Comparison of ENCODE assay signal across 8 cellular contexts in genomic region chr5:147223951-147224791, GRCh38. TPM values are rescaled to one million over a fixed set of nuclear protein-coding genes. Genes with fewer than 3 reads are reported as not detected.
DNase-seq lines count a peak whose midpoint lies in the region; TF ChIP-seq lines count a peak whose summit lies in the region.

No MANE protein-coding gene starts in this region.

- H2BK12ac ChIP-seq in mesenchymal stem cell (ENCODE audit: low read length in 2 of 2): no peak overlapping the region

- H3K36me3 ChIP-seq in mesenchymal stem cell (ENCODE audit: control insufficient read depth in 1 of 2, insufficient read depth in 2 of 2, low read depth in 1 of 2, low read length in 2 of 2): no peaks in the 10 kb centered on the region

- intact Hi-C loops in activated CD4-positive, alpha-beta memory T cell treated with anti-CD3 and anti-CD28 coated beads for 36 hours (cut with micrococcal nuclease): loop anchor here (5.0 kb wide), 1 partner anchor 353 kb away; no protein-coding TSS in a partner anchor

- H3K4me3 ChIP-seq in mesenchymal stem cell (ENCODE audit: insufficient read depth in 1 of 2, low read depth in 1 of 2, low read length in 2 of 2): no peak overlapping the region

- no peaks in the 10 kb centered on the region for H3K9me3 Mint-ChIP-seq in T-helper 2 cell treated with Interferon-gamma antibody and Interleukin-4, amounts not matched to agents 5 μg/mL and 100 μg/mL, for 36 hours
- H3K9me3 Mint-ChIP-seq in activated CD4-positive, alpha-beta memory T cell treated with anti-CD3 and anti-CD28 coated beads for 36 hours: peaks cover 4% of the 10 kb centered on the region

- H3K4me2 ChIP-seq in mesenchymal stem cell (ENCODE audit: low read length, poor library complexity, severe bottlenecking): no peak overlapping the region

- no peak overlapping the region for H2BK5ac ChIP-seq in mesenchymal stem cell (ENCODE audit: low read depth, low read length, poor library complexity, severe bottlenecking)

- no peak overlapping the region for H3K14ac ChIP-seq in mesenchymal stem cell (ENCODE audit: low read length in 2 of 2)

- H3K23ac ChIP-seq in mesenchymal stem cell (ENCODE audit: low read length in 2 of 2): no peak overlapping the region

- H4K8ac ChIP-seq in mesenchymal stem cell (ENCODE audit: low read length): no peak overlapping the region

- DNase-seq in Daoy (ENCODE audit: low read depth) (peak; percentile 51), HEK293T (ENCODE audit: extremely low spot score) (peak; percentile 26), NCI-H82 (lab: John Stamatoyannopoulos, UW) (peak; percentile 73), dedifferentiated amniotic fluid mesenchymal stem cell (ENCODE audit: extremely low spot score) (peak; percentile 72), mesenchymal stem cell (peak; percentile 56), islet precursor cell (no peak)
- no peak for DNase-seq in T-helper 2 cell treated with Interferon-gamma antibody and Interleukin-4, amounts not matched to agents 5 μg/mL and 100 μg/mL, for 36 hours (ENCODE audit: low spot score)
- DNase-seq in activated CD4-positive, alpha-beta memory T cell treated with anti-CD3 and anti-CD28 coated beads for 36 hours: no peak

- peaks cover 0 to 4% of the 10 kb centered on the region in 2 experiments for H3K27me3 ChIP-seq in mesenchymal stem cell (ENCODE audit: control insufficient read depth in 1 of 2, insufficient read depth in 1 of 2, low read length in 2 of 2)

- H3K36me3 Mint-ChIP-seq in T-helper 2 cell treated with Interferon-gamma antibody and Interleukin-4, amounts not matched to agents 5 μg/mL and 100 μg/mL, for 36 hours (ENCODE audit: low read depth): no peaks in the 10 kb centered on the region
- no peaks in the 10 kb centered on the region for H3K36me3 Mint-ChIP-seq in activated CD4-positive, alpha-beta memory T cell treated with anti-CD3 and anti-CD28 coated beads for 36 hours

- CTCF ChIA-PET in HEK293T (lab: Yijun Ruan, JAX): interaction anchor here (1.1 to 1.6 kb wide), 4 partner anchors 11 to 354 kb away, joined by 3 to 8 read pairs (median 6); partner anchors contain the start of gene STK32A
- CTCF ChIA-PET in activated CD4-positive, alpha-beta memory T cell treated with anti-CD3 and anti-CD28 coated beads for 36 hours (lab: Charles Lee): interaction anchor here (0.8 to 0.9 kb wide), 2 partner anchors 35 to 145 kb away, joined by 3 to 4 read pairs; no protein-coding TSS in a partner anchor

- no peak overlapping the region for H3K9ac ChIP-seq in mesenchymal stem cell (ENCODE audit: low read length)

- H3K4me3 Mint-ChIP-seq in T-helper 2 cell treated with Interferon-gamma antibody and Interleukin-4, amounts not matched to agents 5 μg/mL and 100 μg/mL, for 36 hours: no peak overlapping the region
- no peak overlapping the region for H3K4me3 Mint-ChIP-seq in activated CD4-positive, alpha-beta memory T cell treated with anti-CD3 and anti-CD28 coated beads for 36 hours

- H2AFZ ChIP-seq in mesenchymal stem cell (ENCODE audit: low read depth, low read length): no peak overlapping the region

- no peak overlapping the region for H4K91ac ChIP-seq in mesenchymal stem cell (ENCODE audit: low read length)

- H2BK15ac ChIP-seq in mesenchymal stem cell (ENCODE audit: low read depth, poor library complexity, severe bottlenecking): no peak overlapping the region

- H3K27ac Mint-ChIP-seq in T-helper 2 cell treated with Interferon-gamma antibody and Interleukin-4, amounts not matched to agents 5 μg/mL and 100 μg/mL, for 36 hours: no peak overlapping the region
- H3K27ac Mint-ChIP-seq in activated CD4-positive, alpha-beta memory T cell treated with anti-CD3 and anti-CD28 coated beads for 36 hours: no peak overlapping the region

- no peaks in the 10 kb centered on the region for H3K27me3 Mint-ChIP-seq in T-helper 2 cell treated with Interferon-gamma antibody and Interleukin-4, amounts not matched to agents 5 μg/mL and 100 μg/mL, for 36 hours (ENCODE audit: low read depth)
- H3K27me3 Mint-ChIP-seq in activated CD4-positive, alpha-beta memory T cell treated with anti-CD3 and anti-CD28 coated beads for 36 hours: no peaks in the 10 kb centered on the region

- WGBS in mesenchymal stem cell: 82% methylated on average over 2 of the region's 3 CpGs

- H2AK5ac ChIP-seq in mesenchymal stem cell (ENCODE audit: low read length, severe bottlenecking): no peak overlapping the region

- no peaks in the 10 kb centered on the region for H3K79me1 ChIP-seq in mesenchymal stem cell (replicated peaks; ENCODE audit: low read length, poor library complexity, severe bottlenecking)

- H2BK120ac ChIP-seq in mesenchymal stem cell (ENCODE audit: low read depth, low read length): no peak overlapping the region

- H3K4me1 ChIP-seq in mesenchymal stem cell (ENCODE audit: control insufficient read depth, insufficient read depth, low read depth, low read length): no peaks in the 10 kb centered on the region

- no peaks in the 10 kb centered on the region for H3K9me3 ChIP-seq in mesenchymal stem cell (ENCODE audit: control insufficient read depth, low read length)

- H3K4me1 Mint-ChIP-seq in T-helper 2 cell treated with Interferon-gamma antibody and Interleukin-4, amounts not matched to agents 5 μg/mL and 100 μg/mL, for 36 hours (ENCODE audit: low read depth): no peaks in the 10 kb centered on the region
- H3K4me1 Mint-ChIP-seq in activated CD4-positive, alpha-beta memory T cell treated with anti-CD3 and anti-CD28 coated beads for 36 hours (ENCODE audit: low read depth): peaks cover 4% of the 10 kb centered on the region

- POLR2A ChIA-PET in HEK293T (lab: Yijun Ruan, JAX): no interaction called here
- POLR2A ChIA-PET in activated CD4-positive, alpha-beta memory T cell treated with anti-CD3 and anti-CD28 coated beads for 36 hours (lab: Charles Lee): no interaction called here

- H3K27ac ChIP-seq in mesenchymal stem cell (ENCODE audit: low read length, poor library complexity, severe bottlenecking): no peak overlapping the region

- H3K4ac ChIP-seq in mesenchymal stem cell (ENCODE audit: low read depth in 1 of 2, low read length in 2 of 2): no peak overlapping the region

- no peak overlapping the region for H3K18ac ChIP-seq in mesenchymal stem cell (ENCODE audit: low read depth in 1 of 2, low read length in 2 of 2)

TF ChIP-seq in HEK293T, 16 proteins besides CTCF, POLR2A, EP300 and RAD21:
- TF ChIP-seq, protein P1, sequence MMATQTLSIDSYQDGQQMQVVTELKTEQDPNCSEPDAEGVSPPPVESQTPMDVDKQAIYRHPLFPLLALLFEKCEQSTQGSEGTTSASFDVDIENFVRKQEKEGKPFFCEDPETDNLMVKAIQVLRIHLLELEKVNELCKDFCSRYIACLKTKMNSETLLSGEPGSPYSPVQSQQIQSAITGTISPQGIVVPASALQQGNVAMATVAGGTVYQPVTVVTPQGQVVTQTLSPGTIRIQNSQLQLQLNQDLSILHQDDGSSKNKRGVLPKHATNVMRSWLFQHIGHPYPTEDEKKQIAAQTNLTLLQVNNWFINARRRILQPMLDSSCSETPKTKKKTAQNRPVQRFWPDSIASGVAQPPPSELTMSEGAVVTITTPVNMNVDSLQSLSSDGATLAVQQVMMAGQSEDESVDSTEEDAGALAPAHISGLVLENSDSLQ (IDR thresholded peaks at IDR 0.05): no peak
- no peak for TF ChIP-seq TARDBP (IDR thresholded peaks at IDR 0.05)
- no peak for TF ChIP-seq FOXA1 (IDR thresholded peaks at IDR 0.05)
- TF ChIP-seq FOXK2 (IDR thresholded peaks at IDR 0.05): no peak
- no peak for TF ChIP-seq FOXM1 (IDR thresholded peaks at IDR 0.05; ENCODE audit: borderline replicate concordance)
- no peak for TF ChIP-seq BHLHE40 (IDR thresholded peaks at IDR 0.05; ENCODE audit: borderline replicate concordance)
- no peak for TF ChIP-seq LEF1 (IDR thresholded peaks at IDR 0.05; ENCODE audit: borderline replicate concordance)
- TF ChIP-seq NFRKB (IDR thresholded peaks at IDR 0.05): no peak
- TF ChIP-seq L3MBTL2 (conservative IDR thresholded peaks at IDR 0.05): no peak
- no peak for TF ChIP-seq CTBP1 (IDR thresholded peaks at IDR 0.05; ENCODE audit: borderline replicate concordance)
- no peak for TF ChIP-seq ZNF384 (IDR thresholded peaks at IDR 0.05)
- no peak for TF ChIP-seq SP1 (IDR thresholded peaks at IDR 0.05)
- TF ChIP-seq SUZ12 (IDR thresholded peaks at IDR 0.05): no peak
- no peak for TF ChIP-seq ELF4 (IDR thresholded peaks at IDR 0.05)
- TF ChIP-seq HDGF (IDR thresholded peaks at IDR 0.05; ENCODE audit: borderline replicate concordance): no peak
- TF ChIP-seq ARNT (IDR thresholded peaks at IDR 0.05): no peak

RNA-seq across cellular contexts. Expression of gene STK32A, which starts 10.7 kb away (rescaled TPM):
- 2.1 and 4.8 TPM in 2 replicates for total RNA-seq in Daoy (2014; rRNA removed; shearing (Covaris generic))
- polyA plus RNA-seq in mesenchymal stem cell (2013, experiment 1 of 2): 0.03 TPM
- polyA plus RNA-seq in mesenchymal stem cell (2013, experiment 2 of 2): 0.03 TPM
- total RNA-seq in activated CD4-positive, alpha-beta memory T cell treated with anti-CD3 and anti-CD28 coated beads for 36 hours: not detected

Comparison
In these comparisons a context has a peak if more than half of its experiments do, and no peak if none do; other contexts are left out.
1. DNase-seq: peak in Daoy (single experiment), HEK293T (single experiment), NCI-H82 (single experiment), dedifferentiated amniotic fluid mesenchymal stem cell (single experiment) and mesenchymal stem cell (single experiment); none in T-helper 2 cell treated with Interferon-gamma antibody and Interleukin-4, amounts not matched to agents 5 μg/mL and 100 μg/mL, for 36 hours (single experiment), activated CD4-positive, alpha-beta memory T cell treated with anti-CD3 and anti-CD28 coated beads for 36 hours (single experiment) and islet precursor cell (single experiment).